17 cellular contexts compared by ENCODE assay signal in genomic region chr7:93915888-93916287, GRCh38. TPM values are rescaled to one million over a fixed set of nuclear protein-coding genes. Genes with fewer than 3 reads are reported as not detected.
A peak's percentile ranks its signal among the peaks of the same experiment; 100 is the strongest.
DNase-seq lines count a peak whose midpoint lies in the region; ATAC-seq, FAIRE-seq and TF ChIP-seq lines count a peak whose summit lies in the region.
"Not testable (repeated sequence)": the region's sequence is repeated elsewhere in the genome, so short reads cannot be mapped to it uniquely, and the experiment has no call there.
"Had no signal": no experiment of that assay in that cellular context is flagged by ENCODE, and none has a peak within 500 bp of the region (broad histone marks: within the 10 kb centered on the region; RNA-seq: fewer than 3 reads in every experiment).

No MANE protein-coding gene starts in this region.

- H3K4me1 Mint-ChIP-seq in stimulated activated effector memory CD8-positive, alpha-beta T cell treated with anti-CD3 and anti-CD28 coated beads, Interleukin-12 subunit alpha, Interleukin-12 subunit beta, amount 100 ng/mL, for 72 hours, result not testable (repeated sequence)

- not testable (repeated sequence) for TF ChIP-seq CTCF in foreskin keratinocyte (conservative IDR thresholded peaks at IDR 0.05)

- H3K4me1 ChIP-seq in foreskin keratinocyte, result not testable (repeated sequence)

- H3K27ac ChIP-seq in foreskin keratinocyte, result not testable (repeated sequence)

- H3K36me3 Mint-ChIP-seq in stimulated activated effector memory CD8-positive, alpha-beta T cell treated with anti-CD3 and anti-CD28 coated beads, Interleukin-12 subunit alpha, Interleukin-12 subunit beta, amount 100 ng/mL, for 72 hours, result not testable (repeated sequence)

- peak in 1 of 2 donors; percentile 60 for DNase-seq in foreskin keratinocyte
- not testable (repeated sequence) for DNase-seq in stimulated activated effector memory CD8-positive, alpha-beta T cell treated with anti-CD3 and anti-CD28 coated beads, Interleukin-12 subunit alpha, Interleukin-12 subunit beta, amount 100 ng/mL, for 72 hours (ENCODE audit: low spot score in 2 of 2)

- not testable (repeated sequence) for H3K27ac Mint-ChIP-seq in stimulated activated effector memory CD8-positive, alpha-beta T cell treated with anti-CD3 and anti-CD28 coated beads, Interleukin-12 subunit alpha, Interleukin-12 subunit beta, amount 100 ng/mL, for 72 hours

- ATAC-seq in GM18858 (IDR thresholded peaks at IDR 0.05; ENCODE audit: unreplicated experiment), result peak; percentile 56
- peak; percentile 54 for ATAC-seq in GM21390 (IDR thresholded peaks at IDR 0.05; ENCODE audit: unreplicated experiment)
- ATAC-seq in HG02610 (IDR thresholded peaks at IDR 0.05; ENCODE audit: unreplicated experiment), result peak; percentile 82
- ATAC-seq in HG03060 (IDR thresholded peaks at IDR 0.05; ENCODE audit: low read depth, unreplicated experiment), result peak; percentile 54
- ATAC-seq in HG03457 (IDR thresholded peaks at IDR 0.05; ENCODE audit: unreplicated experiment), result peak; percentile 53
- peak; percentile 75 for ATAC-seq in foreskin keratinocyte
- ATAC-seq in stimulated activated effector memory CD8-positive, alpha-beta T cell treated with anti-CD3 and anti-CD28 coated beads, Interleukin-12 subunit alpha, Interleukin-12 subunit beta, amount 100 ng/mL, for 72 hours, result peak; percentile 79

- H3K4me3 Mint-ChIP-seq in stimulated activated effector memory CD8-positive, alpha-beta T cell treated with anti-CD3 and anti-CD28 coated beads, Interleukin-12 subunit alpha, Interleukin-12 subunit beta, amount 100 ng/mL, for 72 hours, result not testable (repeated sequence)

- not testable (repeated sequence) for H3K27me3 ChIP-seq in foreskin keratinocyte

- H3K9me3 Mint-ChIP-seq in stimulated activated effector memory CD8-positive, alpha-beta T cell treated with anti-CD3 and anti-CD28 coated beads, Interleukin-12 subunit alpha, Interleukin-12 subunit beta, amount 100 ng/mL, for 72 hours, result not testable (repeated sequence)

- peak; percentile 52 for FAIRE-seq in TTC549 (lab: Jason Lieb, UNC)

RNA-seq across cellular contexts. Expression of gene GNG11, which starts 5.6 kb away (rescaled TPM):
- 1.7 and 2.4 TPM in 2 replicates for total RNA-seq in foreskin keratinocyte
- polyA plus RNA-seq in foreskin keratinocyte, result 2.3 and 3.1 TPM in 2 replicates
- total RNA-seq: CD8-positive, alpha-beta T cell; HT-29 had no signal

RNA-seq across cellular contexts. Expression of gene GNGT1, which starts 9.5 kb away (rescaled TPM):
- total RNA-seq in foreskin keratinocyte, result not detected in 2 replicates
- polyA plus RNA-seq in foreskin keratinocyte, result not detected in 2 replicates
- total RNA-seq: ascending aorta; cardiac septum; CD8-positive, alpha-beta T cell; colonic mucosa; Daoy; GM23248; HT-29; osteoblast; T-helper 17 cell had no signal
- polyA plus RNA-seq: GM23248 had no signal

RNA-seq across cellular contexts. Expression of gene TFPI2, which starts 25.3 kb away (rescaled TPM):
- total RNA-seq in foreskin keratinocyte, result 21.8 and 67.5 TPM in 2 replicates
- 19.3 and 71.3 TPM in 2 replicates for polyA plus RNA-seq in foreskin keratinocyte
- total RNA-seq: ascending aorta; CD8-positive, alpha-beta T cell; HT-29 had no signal
